ENCODE assay signal across 1 cellular context in the genomic region with DNA sequence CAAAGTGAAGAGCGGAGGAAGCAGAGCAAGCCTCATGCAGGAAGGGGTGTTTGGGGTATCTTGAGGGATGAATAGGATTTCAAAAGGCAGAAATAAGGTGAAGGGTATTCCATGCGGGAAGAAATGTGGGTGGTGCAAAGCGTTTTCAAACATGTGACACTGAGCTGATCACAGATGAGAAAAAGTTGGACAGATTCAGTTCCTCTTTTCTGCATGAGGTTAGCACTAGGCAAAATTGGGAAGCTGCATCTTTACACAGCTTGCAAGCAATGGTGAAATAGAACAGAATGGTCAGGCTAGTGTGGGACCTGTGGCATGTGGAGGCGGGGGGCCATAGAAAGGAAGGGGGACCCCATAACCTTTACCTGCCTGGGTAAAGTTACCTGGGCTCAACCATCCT.
TF ChIP-seq lines count a peak whose summit lies in the region.

No MANE protein-coding gene starts in this region.

TF ChIP-seq in GM12878, 131 proteins besides CTCF, POLR2A, EP300 and RAD21 (continued from another document):
- TF ChIP-seq, protein P1, sequence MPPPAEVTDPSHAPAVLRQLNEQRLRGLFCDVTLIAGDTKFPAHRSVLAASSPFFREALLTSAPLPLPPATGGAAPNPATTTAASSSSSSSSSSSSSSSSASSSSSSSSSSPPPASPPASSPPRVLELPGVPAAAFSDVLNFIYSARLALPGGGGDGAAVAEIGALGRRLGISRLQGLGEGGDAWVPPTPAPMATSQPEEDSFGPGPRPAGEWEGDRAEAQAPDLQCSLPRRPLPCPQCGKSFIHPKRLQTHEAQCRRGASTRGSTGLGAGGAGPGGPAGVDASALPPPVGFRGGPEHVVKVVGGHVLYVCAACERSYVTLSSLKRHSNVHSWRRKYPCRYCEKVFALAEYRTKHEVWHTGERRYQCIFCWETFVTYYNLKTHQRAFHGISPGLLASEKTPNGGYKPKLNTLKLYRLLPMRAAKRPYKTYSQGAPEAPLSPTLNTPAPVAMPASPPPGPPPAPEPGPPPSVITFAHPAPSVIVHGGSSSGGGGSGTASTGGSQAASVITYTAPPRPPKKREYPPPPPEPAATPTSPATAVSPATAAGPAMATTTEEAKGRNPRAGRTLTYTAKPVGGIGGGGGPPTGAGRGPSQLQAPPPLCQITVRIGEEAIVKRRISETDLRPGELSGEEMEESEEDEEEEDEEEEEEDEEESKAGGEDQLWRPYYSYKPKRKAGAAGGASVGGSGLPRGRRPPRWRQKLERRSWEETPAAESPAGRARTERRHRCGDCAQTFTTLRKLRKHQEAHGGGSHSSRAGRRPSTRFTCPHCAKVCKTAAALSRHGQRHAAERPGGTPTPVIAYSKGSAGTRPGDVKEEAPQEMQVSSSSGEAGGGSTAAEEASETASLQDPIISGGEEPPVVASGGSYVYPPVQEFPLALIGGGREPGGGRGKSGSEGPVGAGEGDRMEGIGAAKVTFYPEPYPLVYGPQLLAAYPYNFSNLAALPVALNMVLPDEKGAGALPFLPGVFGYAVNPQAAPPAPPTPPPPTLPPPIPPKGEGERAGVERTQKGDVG (CRISPR knock-in tag; IDR thresholded peaks at IDR 0.05), result no peak
- peak; percentile 64 for TF ChIP-seq IKZF1 (conservative IDR thresholded peaks at IDR 0.05)
- no peak for TF ChIP-seq POLR2AphosphoS5 (IDR thresholded peaks at IDR 0.05; ENCODE audit: low read length)
- peak; percentile 96 for TF ChIP-seq SPI1 (IDR thresholded peaks at IDR 0.05; ENCODE audit: borderline replicate concordance, insufficient read depth, low read depth, low read length)
- TF ChIP-seq CREM (IDR thresholded peaks at IDR 0.05; ENCODE audit: low read depth), result no peak
- TF ChIP-seq, protein P2, sequence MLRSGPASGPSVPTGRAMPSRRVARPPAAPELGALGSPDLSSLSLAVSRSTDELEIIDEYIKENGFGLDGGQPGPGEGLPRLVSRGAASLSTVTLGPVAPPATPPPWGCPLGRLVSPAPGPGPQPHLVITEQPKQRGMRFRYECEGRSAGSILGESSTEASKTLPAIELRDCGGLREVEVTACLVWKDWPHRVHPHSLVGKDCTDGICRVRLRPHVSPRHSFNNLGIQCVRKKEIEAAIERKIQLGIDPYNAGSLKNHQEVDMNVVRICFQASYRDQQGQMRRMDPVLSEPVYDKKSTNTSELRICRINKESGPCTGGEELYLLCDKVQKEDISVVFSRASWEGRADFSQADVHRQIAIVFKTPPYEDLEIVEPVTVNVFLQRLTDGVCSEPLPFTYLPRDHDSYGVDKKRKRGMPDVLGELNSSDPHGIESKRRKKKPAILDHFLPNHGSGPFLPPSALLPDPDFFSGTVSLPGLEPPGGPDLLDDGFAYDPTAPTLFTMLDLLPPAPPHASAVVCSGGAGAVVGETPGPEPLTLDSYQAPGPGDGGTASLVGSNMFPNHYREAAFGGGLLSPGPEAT (IDR thresholded peaks at IDR 0.05; ENCODE audit: low read depth), result peak; percentile 48; the same call in 1 of the 2 replicates
- TF ChIP-seq EED (IDR thresholded peaks at IDR 0.05; ENCODE audit: low read depth), result peak; percentile 42; the same call in 1 of the 2 replicates
- TF ChIP-seq KDM1A (IDR thresholded peaks at IDR 0.05; ENCODE audit: borderline replicate concordance), result no peak
- TF ChIP-seq, protein P3, sequence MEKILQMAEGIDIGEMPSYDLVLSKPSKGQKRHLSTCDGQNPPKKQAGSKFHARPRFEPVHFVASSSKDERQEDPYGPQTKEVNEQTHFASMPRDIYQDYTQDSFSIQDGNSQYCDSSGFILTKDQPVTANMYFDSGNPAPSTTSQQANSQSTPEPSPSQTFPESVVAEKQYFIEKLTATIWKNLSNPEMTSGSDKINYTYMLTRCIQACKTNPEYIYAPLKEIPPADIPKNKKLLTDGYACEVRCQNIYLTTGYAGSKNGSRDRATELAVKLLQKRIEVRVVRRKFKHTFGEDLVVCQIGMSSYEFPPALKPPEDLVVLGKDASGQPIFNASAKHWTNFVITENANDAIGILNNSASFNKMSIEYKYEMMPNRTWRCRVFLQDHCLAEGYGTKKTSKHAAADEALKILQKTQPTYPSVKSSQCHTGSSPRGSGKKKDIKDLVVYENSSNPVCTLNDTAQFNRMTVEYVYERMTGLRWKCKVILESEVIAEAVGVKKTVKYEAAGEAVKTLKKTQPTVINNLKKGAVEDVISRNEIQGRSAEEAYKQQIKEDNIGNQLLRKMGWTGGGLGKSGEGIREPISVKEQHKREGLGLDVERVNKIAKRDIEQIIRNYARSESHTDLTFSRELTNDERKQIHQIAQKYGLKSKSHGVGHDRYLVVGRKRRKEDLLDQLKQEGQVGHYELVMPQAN (conservative IDR thresholded peaks at IDR 0.05), result no peak
- peak; percentile 73 to 77; a peak in 3 of 4 replicates for TF ChIP-seq IKZF2 (IDR thresholded peaks at IDR 0.05)
